Comparison of ENCODE assay signal across 4 cellular contexts in the genomic region with DNA sequence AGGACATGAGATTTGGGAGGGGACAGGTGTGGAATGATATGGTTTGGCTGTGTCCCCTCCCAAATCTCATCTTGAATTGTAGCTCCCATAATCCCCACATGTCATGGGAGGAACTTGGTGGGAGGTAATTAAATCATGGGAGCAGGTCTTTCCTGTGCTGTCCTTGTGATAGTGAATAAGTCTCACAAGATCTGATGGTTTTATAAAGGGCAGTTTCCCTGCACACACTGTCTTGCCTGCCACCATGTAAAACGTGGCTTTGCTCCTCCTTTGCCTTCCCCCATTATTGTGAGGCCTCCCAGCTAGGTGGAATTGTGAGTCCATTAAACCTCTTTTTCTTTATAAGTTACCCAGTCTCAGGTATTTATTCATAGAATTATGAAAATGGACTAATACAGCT. TPM values are rescaled to one million over a fixed set of nuclear protein-coding genes. Genes with fewer than 3 reads are reported as not detected.
"Had no signal": no experiment of that assay in that cellular context is flagged by ENCODE, and none has a peak within 500 bp of the region (broad histone marks: within the 10 kb centered on the region; RNA-seq: fewer than 3 reads in every experiment).

No MANE protein-coding gene starts in this region.

RNA-seq across cellular contexts. Expression of a gene that starts 22.8 kb away (rescaled TPM):
- total RNA-seq: OCI-LY7, PC-9, SJCRH30, SJSA1 had no signal
